In the genomic region with DNA sequence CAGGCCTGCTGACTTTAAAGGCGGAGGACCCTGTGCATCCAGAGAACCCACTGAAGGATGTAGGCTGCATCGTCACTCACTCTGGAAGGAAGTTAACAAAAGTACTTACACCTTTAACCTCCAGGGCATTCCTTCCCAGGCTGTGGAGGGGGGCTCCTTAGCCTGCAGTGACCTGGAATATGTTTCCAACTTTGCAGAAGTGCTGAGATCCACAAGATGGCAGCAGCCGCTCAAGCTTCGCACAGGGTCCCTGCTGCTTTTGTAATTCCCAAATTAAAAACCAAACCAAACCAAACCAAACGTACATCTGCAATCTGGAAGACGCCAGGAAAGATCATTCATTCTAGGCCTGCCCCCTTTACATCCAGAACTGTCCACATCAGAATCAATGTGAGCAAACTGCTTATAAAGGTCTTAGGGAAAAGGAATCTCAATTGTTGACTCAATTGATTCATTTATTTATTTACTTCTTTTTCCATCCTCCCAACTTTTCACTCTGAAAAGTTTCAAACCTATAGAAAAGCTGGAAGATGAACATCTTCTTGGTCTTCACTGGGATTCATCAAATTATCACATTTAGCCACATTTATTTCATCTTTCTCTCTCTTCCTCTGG, we compare ENCODE assay signal across 8 cellular contexts.
DNase-seq lines count a peak whose midpoint lies in the region; ATAC-seq and TF ChIP-seq lines count a peak whose summit lies in the region.

No MANE protein-coding gene starts in this region.

- H3K4me1 Mint-ChIP-seq in activated naive CD4-positive, alpha-beta T cell treated with anti-CD3 and anti-CD28 coated beads for 36 hours (ENCODE audit: low read depth), result no peaks in the 10 kb centered on the region
- H3K4me1 Mint-ChIP-seq in type B pancreatic cell (ENCODE audit: unreplicated experiment), result peaks cover 9% of the 10 kb centered on the region

- H3K4me3 Mint-ChIP-seq in activated naive CD4-positive, alpha-beta T cell treated with anti-CD3 and anti-CD28 coated beads for 36 hours, result no peak overlapping the region
- H3K4me3 Mint-ChIP-seq in type B pancreatic cell, result no peak overlapping the region

- no peaks in the 10 kb centered on the region for H3K36me3 Mint-ChIP-seq in activated naive CD4-positive, alpha-beta T cell treated with anti-CD3 and anti-CD28 coated beads for 36 hours (ENCODE audit: low read depth)
- no peaks in the 10 kb centered on the region for H3K36me3 Mint-ChIP-seq in activated naive CD4-positive, alpha-beta T cell treated with anti-CD3 and anti-CD28 coated beads, Interleukin-2, amount 50 U/mL, for 72 hours
- no peaks in the 10 kb centered on the region for H3K36me3 Mint-ChIP-seq in type B pancreatic cell

- no peak overlapping the region for H3K27ac Mint-ChIP-seq in activated naive CD4-positive, alpha-beta T cell treated with anti-CD3 and anti-CD28 coated beads for 36 hours
- H3K27ac Mint-ChIP-seq in activated naive CD4-positive, alpha-beta T cell treated with anti-CD3 and anti-CD28 coated beads, Interleukin-2, amount 50 U/mL, for 72 hours, result no peak overlapping the region
- H3K27ac Mint-ChIP-seq in type B pancreatic cell, result no peak overlapping the region

- intact Hi-C loops in activated naive CD4-positive, alpha-beta T cell treated with anti-CD3 and anti-CD28 coated beads for 36 hours (cut with micrococcal nuclease), result no loop called here

- no peaks in the 10 kb centered on the region for H3K9me3 Mint-ChIP-seq in activated naive CD4-positive, alpha-beta T cell treated with anti-CD3 and anti-CD28 coated beads for 36 hours
- H3K9me3 Mint-ChIP-seq in activated naive CD4-positive, alpha-beta T cell treated with anti-CD3 and anti-CD28 coated beads, Interleukin-2, amount 50 U/mL, for 72 hours, result no peaks in the 10 kb centered on the region
- H3K9me3 Mint-ChIP-seq in type B pancreatic cell, result no peaks in the 10 kb centered on the region

- peak; percentile 93 for TF ChIP-seq CTCF in type B pancreatic cell (conservative IDR thresholded peaks at IDR 0.05)

- peak; percentile 41 for DNase-seq in activated naive CD4-positive, alpha-beta T cell treated with anti-CD3 and anti-CD28 coated beads for 36 hours
- no peak for DNase-seq in activated naive CD4-positive, alpha-beta T cell treated with anti-CD3 and anti-CD28 coated beads, Interleukin-2, amount 50 U/mL, for 72 hours (ENCODE audit: low spot score in 2 of 2)
- DNase-seq in LHCN-M2 (ENCODE audit: low read depth) (peak; percentile 50), amniotic epithelial cell (ENCODE audit: low read depth) (peak; percentile 30), iPS DF 4.7 (ENCODE audit: extremely low read depth, low spot score) (peak; percentile 62), type B pancreatic cell (ENCODE audit: extremely low spot score, unreplicated experiment) (no peak)

- ATAC-seq in activated naive CD4-positive, alpha-beta T cell treated with anti-CD3 and anti-CD28 coated beads, Interleukin-2, amount 50 U/mL, for 72 hours, result no peak
- ATAC-seq in GM19463 (IDR thresholded peaks at IDR 0.05; ENCODE audit: unreplicated experiment), result no peak
- no peak for ATAC-seq in HG03139 (IDR thresholded peaks at IDR 0.05; ENCODE audit: unreplicated experiment)

- no peaks in the 10 kb centered on the region for H3K27me3 Mint-ChIP-seq in activated naive CD4-positive, alpha-beta T cell treated with anti-CD3 and anti-CD28 coated beads for 36 hours (ENCODE audit: low read depth)
- H3K27me3 Mint-ChIP-seq in type B pancreatic cell, result peaks cover 16% of the 10 kb centered on the region

- CTCF ChIA-PET in activated naive CD4-positive, alpha-beta T cell treated with anti-CD3 and anti-CD28 coated beads for 36 hours (lab: Charles Lee), result interaction anchor here (1.2 to 2.2 kb wide), 3 partner anchors 11 to 361 kb away, joined by 3 to 6 read pairs (median 3); no protein-coding TSS in a partner anchor

Comparison
In these comparisons a context has a peak if more than half of its experiments do, and no peak if none do; other contexts are left out.
1. DNase-seq: peak in activated naive CD4-positive, alpha-beta T cell treated with anti-CD3 and anti-CD28 coated beads for 36 hours (single experiment), LHCN-M2 (single experiment), amniotic epithelial cell (single experiment) and iPS DF 4.7 (single experiment); none in activated naive CD4-positive, alpha-beta T cell treated with anti-CD3 and anti-CD28 coated beads, Interleukin-2, amount 50 U/mL, for 72 hours (0 of 2) and type B pancreatic cell (single experiment).